ENCODE assay signal across 24 cellular contexts in the genomic region with DNA sequence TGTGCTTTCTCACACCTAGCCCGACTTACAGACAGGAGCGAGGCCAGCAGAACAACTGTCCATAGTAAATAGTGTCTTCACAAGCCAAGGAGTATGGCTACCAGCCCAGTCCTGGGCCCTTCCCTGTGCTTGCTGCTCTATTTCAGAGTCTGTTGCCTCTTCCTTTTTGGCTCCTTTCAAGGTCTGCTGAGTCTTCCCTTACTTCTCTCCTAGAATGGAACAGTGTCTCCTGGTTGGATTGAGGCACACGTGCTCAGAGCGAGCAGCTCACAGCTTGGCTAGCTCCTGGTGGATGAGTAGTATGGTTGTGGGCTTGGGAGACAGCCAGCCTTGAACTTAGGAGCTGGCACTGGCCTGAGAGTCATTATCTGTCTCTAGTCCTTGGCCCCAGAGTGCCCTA.
"Had no signal": no experiment of that assay in that cellular context is flagged by ENCODE, and none has a peak within 500 bp of the region (broad histone marks: within the 10 kb centered on the region; RNA-seq: fewer than 3 reads in every experiment).

No MANE protein-coding gene starts in this region.

- H3K4me3 ChIP-seq: breast epithelium, Peyer's patch, SJSA1 had no signal

- H3K4me1 ChIP-seq: breast epithelium, Peyer's patch, SJSA1 had no signal

- ATAC-seq: activated CD8-positive, alpha-beta T cell treated with anti-CD3 and anti-CD28 coated beads, Interleukin-2, amount 10 ng/mL, durations not matched to agents 7 days and 5 days; SK-N-SH treated with all-trans-retinoic acid at 6 μM for 48 hours; WTC11 had no signal

- H3K4me2 ChIP-seq: KMS-11 had no signal

- DNase-seq: activated CD4-positive, alpha-beta T cell treated with anti-CD3 and anti-CD28 coated beads for 48 hours; activated CD4-positive, alpha-beta T cell treated with anti-CD3 and anti-CD28 coated beads, Interleukin-2, amount 50 U/mL, for 4 hours; activated CD4-positive, CD25-positive, alpha-beta regulatory T cell treated with anti-CD3 and anti-CD28 coated beads, Interleukin-2, amount 50 U/mL, for 72 hours; activated CD8-positive, alpha-beta memory T cell treated with anti-CD3 and anti-CD28 coated beads, Interleukin-2, amount 50 U/mL, for 48 hours; activated CD8-positive, alpha-beta T cell treated with anti-CD3 and anti-CD28 coated beads, Interleukin-2, amount 10 ng/mL, durations not matched to agents 7 days and 5 days; activated naive CD4-positive, alpha-beta T cell treated with anti-CD3 and anti-CD28 coated beads, Interleukin-2, amount 50 U/mL, for 16 hours; activated T-cell treated with anti-CD3 and anti-CD28 coated beads, Interleukin-2, amount 50 U/mL, for 1 hour; aorta; MM.1S; NCI-H1105 treated with DMSO at 0.1 percent for 48 hours; NCI-H1436 treated with DMSO at 0.1 percent for 48 hours; NCI-H187; NCI-H2081; NCI-H510A treated with DMSO at 0.1 percent for 48 hours; NCI-H69; NK-92 treated with Interleukin-12 subunit alpha and Interleukin-12 subunit beta, amount 100 ng/mL, for 24 hours; Peyer's patch; SHP77; SW 1271 had no signal

- H3K27ac Mint-ChIP-seq: activated CD8-positive, alpha-beta T cell treated with anti-CD3 and anti-CD28 coated beads, Interleukin-2, amount 10 ng/mL, durations not matched to agents 7 days and 5 days; WTC11 had no signal

- H3K27ac ChIP-seq: breast epithelium, KMS-11, Peyer's patch, SJSA1 had no signal

- H3K9ac ChIP-seq: KMS-11 had no signal

- H3K9me3 ChIP-seq: Peyer's patch, SJSA1 had no signal

- H3K36me3 ChIP-seq: breast epithelium, Peyer's patch had no signal

- H3K27me3 ChIP-seq: breast epithelium, Peyer's patch, SJSA1 had no signal
